ENCODE assay signal across 9 cellular contexts in the genomic region with DNA sequence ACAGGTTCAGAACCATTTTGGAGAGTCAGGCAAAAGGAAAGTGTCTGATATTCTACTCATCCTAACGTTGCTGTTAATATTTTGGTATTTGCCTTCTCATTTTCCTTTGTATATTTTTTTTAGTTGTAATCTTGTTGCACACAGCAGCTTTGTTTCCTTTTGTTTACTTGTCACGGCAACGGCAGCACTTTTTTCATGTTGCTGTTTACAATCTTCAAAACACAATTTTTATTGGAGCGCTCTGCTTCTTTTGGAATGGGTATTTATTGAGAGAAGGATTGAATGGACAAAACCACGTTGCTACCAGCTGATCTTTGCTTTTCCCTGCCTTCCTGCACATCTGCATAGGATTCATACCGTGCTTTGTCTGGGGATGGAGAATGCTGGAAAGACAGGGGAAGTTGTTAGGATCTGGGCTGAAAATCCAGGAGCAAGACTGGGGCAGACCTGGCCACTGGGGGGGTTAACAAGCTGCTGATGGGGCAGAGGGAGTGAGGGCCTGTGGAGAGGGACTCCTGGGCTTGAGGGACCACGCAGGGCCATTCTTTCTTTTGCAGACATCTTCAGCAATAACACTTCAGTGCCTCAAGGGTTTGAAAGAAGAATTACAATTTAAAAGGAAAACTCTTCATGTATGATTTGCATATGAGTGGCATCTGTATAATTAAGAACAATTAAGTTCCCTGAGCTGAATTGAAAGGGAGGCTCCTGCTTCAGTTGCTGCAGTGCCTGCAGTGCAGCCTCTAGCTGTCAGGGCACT.
DNase-seq lines count a peak whose midpoint lies in the region; ATAC-seq and TF ChIP-seq lines count a peak whose summit lies in the region.
"Had no signal": no experiment of that assay in that cellular context is flagged by ENCODE, and none has a peak within 500 bp of the region (broad histone marks: within the 10 kb centered on the region; RNA-seq: fewer than 3 reads in every experiment).

No MANE protein-coding gene starts in this region.

- POLR2A ChIA-PET in RWPE1 (lab: Yijun Ruan, JAX; ENCODE audit: low non-redundant PET) = no interaction called here

- 0 out of 2 replicates have a peak overlapping the region, but pooled peaks have one; percentile 3 for H3K4me3 ChIP-seq in iPS-20b (ENCODE audit: low read length)
- no peak overlapping the region for H3K4me3 ChIP-seq in left lung
- H3K4me3 ChIP-seq: Peyer's patch had no signal

- H3K4me1 ChIP-seq in iPS-20b (ENCODE audit: insufficient read depth, low read length) = peaks cover 29% of the 10 kb centered on the region; the same call in 1 of the 2 replicates
- H3K4me1 ChIP-seq in left lung = peaks cover 0 to 24% of the 10 kb centered on the region in 2 donors

- peak overlapping the region in 4 of 7 donors; percentile 21 to 90 (median 61) for H3K27ac Mint-ChIP-seq in CD14-positive monocyte
- H3K27ac Mint-ChIP-seq in activated T-helper 2 cell treated with anti-CD3 and anti-CD28 coated beads, Interferon-gamma antibody, Interleukin-2, Interleukin-4, amounts not matched to agents 10 μg/mL and 5 μg/mL and 100 μg/mL, durations not matched to agents 14 hours and 24 hours and 36 hours = peak overlapping the region; percentile 24

- DNase-seq in CD14-positive monocyte (ENCODE audit: low spot score) (no peak), RWPE1 (ENCODE audit: low spot score) (no peak), left lung (no peak), NCI-H226 (no peak)
- no peak for DNase-seq in activated T-helper 2 cell treated with anti-CD3 and anti-CD28 coated beads, Interferon-gamma antibody, Interleukin-2, Interleukin-4, amounts not matched to agents 10 μg/mL and 5 μg/mL and 100 μg/mL, durations not matched to agents 14 hours and 24 hours and 36 hours (ENCODE audit: low spot score)
- DNase-seq: Peyer's patch had no signal

- intact Hi-C loops in CD14-positive monocyte (cut with micrococcal nuclease) = no loop called here
- intact Hi-C loops in activated T-helper 2 cell treated with anti-CD3 and anti-CD28 coated beads, Interferon-gamma antibody, Interleukin-2, Interleukin-4, amounts not matched to agents 10 μg/mL and 5 μg/mL and 100 μg/mL, durations not matched to agents 14 hours and 24 hours and 36 hours (cut with micrococcal nuclease) = no loop called here
- intact Hi-C loops in left lung (cut with DNase I) = no loop called here

- TF ChIP-seq CTCF in CD14-positive monocyte (IDR thresholded peaks at IDR 0.05) = no peak
- no peak for TF ChIP-seq CTCF in RWPE1 (conservative IDR thresholded peaks at IDR 0.05; ENCODE audit: low read depth)
- no peak for TF ChIP-seq CTCF in left lung (IDR thresholded peaks at IDR 0.05)

- CTCF ChIA-PET in RWPE1 (lab: Yijun Ruan, JAX) = no interaction called here

- H3K27me3 ChIP-seq in iPS-20b (ENCODE audit: insufficient read depth, low read length) (no peaks in the 10 kb centered on the region), left lung (no peaks in the 10 kb centered on the region)
- H3K27me3 ChIP-seq: Peyer's patch had no signal

- peaks cover 32 to 49% of the 10 kb centered on the region in 2 donors for H3K36me3 Mint-ChIP-seq in CD14-positive monocyte
- H3K36me3 Mint-ChIP-seq in activated T-helper 2 cell treated with anti-CD3 and anti-CD28 coated beads, Interferon-gamma antibody, Interleukin-2, Interleukin-4, amounts not matched to agents 10 μg/mL and 5 μg/mL and 100 μg/mL, durations not matched to agents 14 hours and 24 hours and 36 hours (ENCODE audit: low read depth) = peaks cover 28% of the 10 kb centered on the region

- no peaks in the 10 kb centered on the region for H3K36me3 ChIP-seq in iPS-20b (ENCODE audit: insufficient read depth, low read depth, low read length)
- no peaks in the 10 kb centered on the region for H3K36me3 ChIP-seq in left lung
- H3K36me3 ChIP-seq: Peyer's patch had no signal

- H3K9ac ChIP-seq in iPS-20b (ENCODE audit: low read depth, low read length) = peak overlapping the region; percentile 21; the same call in 1 of the 2 replicates

- peak overlapping the region; percentile 9 for H3K27ac ChIP-seq in iPS-20b (ENCODE audit: low read length)
- no peak overlapping the region for H3K27ac ChIP-seq in RWPE1
- H3K27ac ChIP-seq in left lung = peak overlapping the region in 1 of 2 donors; percentile 24

- ATAC-seq in GM19351 (IDR thresholded peaks at IDR 0.05; ENCODE audit: unreplicated experiment) (peak; percentile 44), HG02938 (IDR thresholded peaks at IDR 0.05; ENCODE audit: unreplicated experiment) (no peak), left lung (no peak)

- peaks cover 28% of the 10 kb centered on the region for H3K4me1 Mint-ChIP-seq in CD14-positive monocyte
- peaks cover 40% of the 10 kb centered on the region for H3K4me1 Mint-ChIP-seq in activated T-helper 2 cell treated with anti-CD3 and anti-CD28 coated beads, Interferon-gamma antibody, Interleukin-2, Interleukin-4, amounts not matched to agents 10 μg/mL and 5 μg/mL and 100 μg/mL, durations not matched to agents 14 hours and 24 hours and 36 hours (ENCODE audit: low read depth)

- H3K27me3 Mint-ChIP-seq in CD14-positive monocyte (ENCODE audit: low read depth in 3 of 3) = peaks cover 0 to 2% (median 0%) of the 10 kb centered on the region in 3 donors
- no peaks in the 10 kb centered on the region for H3K27me3 Mint-ChIP-seq in activated T-helper 2 cell treated with anti-CD3 and anti-CD28 coated beads, Interferon-gamma antibody, Interleukin-2, Interleukin-4, amounts not matched to agents 10 μg/mL and 5 μg/mL and 100 μg/mL, durations not matched to agents 14 hours and 24 hours and 36 hours (ENCODE audit: low read depth)

- no peak overlapping the region for H3K4me3 Mint-ChIP-seq in CD14-positive monocyte
- H3K4me3 Mint-ChIP-seq in activated T-helper 2 cell treated with anti-CD3 and anti-CD28 coated beads, Interferon-gamma antibody, Interleukin-2, Interleukin-4, amounts not matched to agents 10 μg/mL and 5 μg/mL and 100 μg/mL, durations not matched to agents 14 hours and 24 hours and 36 hours (ENCODE audit: low read depth) = no peak overlapping the region

- no peaks in the 10 kb centered on the region for H3K9me3 Mint-ChIP-seq in CD14-positive monocyte
- no peaks in the 10 kb centered on the region for H3K9me3 Mint-ChIP-seq in activated T-helper 2 cell treated with anti-CD3 and anti-CD28 coated beads, Interferon-gamma antibody, Interleukin-2, Interleukin-4, amounts not matched to agents 10 μg/mL and 5 μg/mL and 100 μg/mL, durations not matched to agents 14 hours and 24 hours and 36 hours

- H3K9me3 ChIP-seq in iPS-20b (ENCODE audit: insufficient read depth, low read depth, low read length) (no peaks in the 10 kb centered on the region), left lung (no peaks in the 10 kb centered on the region)
- H3K9me3 ChIP-seq: Peyer's patch had no signal
